ENCODE assay signal across 1 cellular context in genomic region chr19:17538684-17539287, GRCh38.
TF ChIP-seq lines count a peak whose summit lies in the region.

No MANE protein-coding gene starts in this region.

TF ChIP-seq in IMR-90, 13 proteins besides CTCF, POLR2A, EP300 and RAD21:
- TF ChIP-seq ELK1 (IDR thresholded peaks at IDR 0.05; ENCODE audit: borderline replicate concordance, low read depth, low read length), result no peak
- no peak for TF ChIP-seq CHD1 (IDR thresholded peaks at IDR 0.05; ENCODE audit: low read depth, low read length)
- TF ChIP-seq MAFK (IDR thresholded peaks at IDR 0.05; ENCODE audit: low read depth, low read length), result no peak
